In the genomic region with DNA sequence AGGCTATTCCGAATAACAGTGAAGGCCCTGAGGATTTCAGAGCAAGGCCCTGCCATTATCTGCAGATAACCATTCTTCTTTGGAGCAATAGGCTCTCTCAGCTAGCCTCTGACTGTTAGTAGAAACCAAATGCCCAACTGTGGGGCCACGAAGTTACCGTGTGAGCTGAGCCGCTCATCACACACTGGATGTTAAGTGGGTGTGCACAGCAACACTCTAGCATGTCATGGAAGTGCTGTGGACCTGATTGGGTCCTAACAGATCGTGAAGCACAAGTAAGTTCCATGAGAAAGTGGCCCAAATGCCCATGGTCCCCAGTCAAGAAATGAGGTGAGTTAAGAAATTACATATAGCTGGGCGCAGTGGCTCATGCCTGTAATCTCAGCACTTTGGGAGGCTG, we compare ENCODE assay signal across 5 cellular contexts.
"Had no signal": no experiment of that assay in that cellular context is flagged by ENCODE, and none has a peak within 500 bp of the region (broad histone marks: within the 10 kb centered on the region; RNA-seq: fewer than 3 reads in every experiment).

No MANE protein-coding gene starts in this region.

- H3K27ac ChIP-seq: HL-60 had no signal

- DNase-seq: IMR-90, KBM-7, KG1 had no signal

- H3K4me3 ChIP-seq: K562 had no signal
